ENCODE assay signal across 31 cellular contexts in the genomic region with DNA sequence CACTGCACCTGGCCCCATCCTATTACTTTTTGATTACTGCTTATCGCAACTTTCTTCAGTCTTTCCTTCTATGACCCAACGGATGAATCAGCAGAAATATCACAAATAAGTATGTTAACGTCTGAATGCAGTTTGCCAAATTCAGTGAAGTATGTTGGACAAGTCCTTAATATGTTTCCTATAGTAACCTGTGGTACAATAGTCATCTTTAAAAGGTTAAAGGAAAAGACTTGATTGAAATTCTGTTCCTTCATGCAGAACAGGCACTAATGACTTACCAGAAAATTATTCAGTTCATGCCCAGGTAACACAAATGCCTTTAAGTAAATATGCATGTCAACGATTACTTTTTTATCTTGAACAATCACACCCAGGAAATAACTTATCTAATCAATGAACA.
"Had no signal": no experiment of that assay in that cellular context is flagged by ENCODE, and none has a peak within 500 bp of the region (broad histone marks: within the 10 kb centered on the region; RNA-seq: fewer than 3 reads in every experiment).

No MANE protein-coding gene starts in this region.

- DNase-seq: activated B cell treated with CpG ODN at 0.5 μM for 24 hours; activated CD4-positive, alpha-beta T cell treated with anti-CD3 and anti-CD28 coated beads for 48 hours; activated CD4-positive, alpha-beta T cell treated with anti-CD3 and anti-CD28 coated beads, Interleukin-2, amount 50 U/mL, for 1 hour; activated CD4-positive, alpha-beta T cell treated with anti-CD3 and anti-CD28 coated beads, Interleukin-2, amount 50 U/mL, for 48 hours; activated CD8-positive, alpha-beta memory T cell treated with anti-CD3 and anti-CD28 coated beads for 24 hours; activated CD8-positive, alpha-beta T cell treated with anti-CD3 and anti-CD28 coated beads for 36 hours; activated effector memory CD4-positive, alpha-beta T cell treated with Interleukin-2 at 50 U/mL for 16 hours; activated gamma-delta T cell treated with Interleukin-2 at 50 U/mL for 16 hours; activated naive CD4-positive, alpha-beta T cell treated with anti-CD3 and anti-CD28 coated beads, Interleukin-2, amount 50 U/mL, for 16 hours; activated naive CD4-positive, alpha-beta T cell treated with Interleukin-2 at 50 U/mL for 16 hours; activated T-cell treated with anti-CD3 and anti-CD28 coated beads, Interleukin-2, amount 50 U/mL, for 4 hours; amygdala; aorta; body of pancreas; caudate nucleus; dorsolateral prefrontal cortex; effector memory CD4-positive, alpha-beta T cell; endodermal cell; esophagus squamous epithelium; foreskin melanocyte; T-helper 1 cell; T-helper 17 cell; T1000; WERI-Rb-1 had no signal

- H3K27me3 Mint-ChIP-seq: dendritic cell treated with granulocyte-macrophage colony-stimulating factor and Interleukin-4, amounts not matched to agents 40 ng/mL and 50 ng/mL, for 4 days had no signal

- H3K27ac Mint-ChIP-seq: activated B cell treated with CpG ODN at 0.5 μM for 24 hours; activated CD8-positive, alpha-beta T cell treated with anti-CD3 and anti-CD28 coated beads for 36 hours; activated naive CD8-positive, alpha-beta T cell; activated T-helper 17 cell treated with anti-CD3 and anti-CD28 coated beads, Interleukin-2, amount 50 U/mL, for 72 hours; dendritic cell treated with granulocyte-macrophage colony-stimulating factor and Interleukin-4, amounts not matched to agents 40 ng/mL and 50 ng/mL, for 4 days; endodermal cell; T-helper 17 cell; T-helper 2 cell treated with Interferon-gamma antibody and Interleukin-4, amounts not matched to agents 5 μg/mL and 100 μg/mL, for 36 hours had no signal

- H3K4me3 ChIP-seq: body of pancreas, coronary artery, dorsolateral prefrontal cortex, esophagus squamous epithelium, gastroesophageal sphincter had no signal

- H3K4me1 Mint-ChIP-seq: activated B cell treated with CpG ODN at 0.5 μM for 24 hours; activated T-helper 17 cell treated with anti-CD3 and anti-CD28 coated beads, Interleukin-2, amount 50 U/mL, for 72 hours; endodermal cell; T-helper 17 cell had no signal

- H3K9me3 Mint-ChIP-seq: activated B cell treated with CpG ODN at 0.5 μM for 24 hours; activated CD8-positive, alpha-beta T cell treated with anti-CD3 and anti-CD28 coated beads for 36 hours; activated T-cell treated with anti-CD3 and anti-CD28 coated beads, Interleukin-2, amount 50 U/mL, for 4 hours; activated T-helper 17 cell treated with anti-CD3 and anti-CD28 coated beads, Interleukin-2, amount 50 U/mL, for 72 hours; endodermal cell; T-helper 2 cell treated with Interferon-gamma antibody and Interleukin-4, amounts not matched to agents 5 μg/mL and 100 μg/mL, for 36 hours had no signal

- H3K9me3 ChIP-seq: body of pancreas, esophagus squamous epithelium, gastroesophageal sphincter had no signal

- H3K36me3 Mint-ChIP-seq: activated naive CD8-positive, alpha-beta T cell had no signal

- H3K27me3 ChIP-seq: body of pancreas, dorsolateral prefrontal cortex, esophagus squamous epithelium, gastroesophageal sphincter had no signal

- H3K4me3 Mint-ChIP-seq: activated B cell treated with CpG ODN at 0.5 μM for 24 hours; activated CD8-positive, alpha-beta T cell treated with anti-CD3 and anti-CD28 coated beads for 36 hours; activated naive CD8-positive, alpha-beta T cell; activated T-cell treated with anti-CD3 and anti-CD28 coated beads, Interleukin-2, amount 50 U/mL, for 4 hours; activated T-helper 17 cell treated with anti-CD3 and anti-CD28 coated beads, Interleukin-2, amount 50 U/mL, for 72 hours; dendritic cell treated with granulocyte-macrophage colony-stimulating factor and Interleukin-4, amounts not matched to agents 40 ng/mL and 50 ng/mL, for 4 days; endodermal cell; T-helper 17 cell; T-helper 2 cell treated with Interferon-gamma antibody and Interleukin-4, amounts not matched to agents 5 μg/mL and 100 μg/mL, for 36 hours had no signal

- ATAC-seq: activated CD4-positive, CD25-positive, alpha-beta regulatory T cell treated with anti-CD3 and anti-CD28 coated beads, Interleukin-2, amount 50 U/mL, for 24 hours; activated CD8-positive, alpha-beta T cell treated with anti-CD3 and anti-CD28 coated beads for 36 hours; activated T-cell treated with anti-CD3 and anti-CD28 coated beads, Interleukin-2, amount 50 U/mL, for 4 hours; activated T-helper 17 cell treated with anti-CD3 and anti-CD28 coated beads, Interleukin-2, amount 50 U/mL, for 72 hours; body of pancreas; gastroesophageal sphincter; T-helper 17 cell had no signal

- H3K36me3 ChIP-seq: esophagus squamous epithelium, gastroesophageal sphincter, WERI-Rb-1 had no signal

- H3K27ac ChIP-seq: body of pancreas, coronary artery, dorsolateral prefrontal cortex, esophagus squamous epithelium, gastroesophageal sphincter, WERI-Rb-1 had no signal

- H3K4me1 ChIP-seq: body of pancreas, esophagus squamous epithelium had no signal
